In genomic region chr1:1371741-1372711, GRCh38 we compare ENCODE assay signal across 8 cellular contexts.
DNase-seq lines count a peak whose midpoint lies in the region; ATAC-seq and TF ChIP-seq lines count a peak whose summit lies in the region.

No MANE protein-coding gene starts in this region.

- no peaks in the 10 kb centered on the region for H3K36me3 Mint-ChIP-seq in memory B cell

- H3K4me3 ChIP-seq in NB4 (ENCODE audit: low read depth, low read length) = no peak overlapping the region

- H3K4me3 Mint-ChIP-seq in memory B cell = peak overlapping the region; percentile 27

- peak; percentile 23 to 40 (median 28) for DNase-seq in NCI-H1417 (lab: John Stamatoyannopoulos, UW)
- no peak for DNase-seq in NCI-H1417 treated with DMSO at 0.1 percent for 48 hours (lab: John Stamatoyannopoulos, UW)
- DNase-seq in NB4 (ENCODE audit: low read depth) = peak; percentile 74
- peak; percentile 67 for DNase-seq in activated CD4-positive, alpha-beta T cell treated with anti-CD3 and anti-CD28 coated beads for 1 hour
- DNase-seq in cerebellar cortex (ENCODE audit: low spot score) = peak; percentile 50
- DNase-seq in memory B cell (ENCODE audit: low spot score in 2 of 2) = peak; percentile 82 to 92
- DNase-seq in stimulated activated CD8-positive, alpha-beta memory T cell treated with anti-CD3 and anti-CD28 coated beads, Interleukin-4, amount 100 ng/mL, for 24 hours (ENCODE audit: low read depth) = peak; percentile 74
- DNase-seq in NCI-H774 (lab: John Stamatoyannopoulos, UW) = no peak

- TF ChIP-seq CTCF in NB4 (IDR thresholded peaks at IDR 0.05; ENCODE audit: low read depth, low read length) = peak; percentile 84

- H3K4me1 Mint-ChIP-seq in memory B cell = peaks cover 5% of the 10 kb centered on the region

- ATAC-seq in memory B cell (ENCODE audit: low read depth) = peak; percentile 25

- no peak for TF ChIP-seq POLR2A in NB4 (IDR thresholded peaks at IDR 0.05; ENCODE audit: extremely low read depth, insufficient read length)

- no peaks in the 10 kb centered on the region for H3K9me3 Mint-ChIP-seq in memory B cell

- no peak overlapping the region for H3K27ac Mint-ChIP-seq in memory B cell

- no peaks in the 10 kb centered on the region for H3K27me3 Mint-ChIP-seq in memory B cell

Comparison
In these comparisons a context has a peak if more than half of its experiments do, and no peak if none do; other contexts are left out.
1. DNase-seq: peak in NCI-H1417 (3 of 3), NB4 (single experiment), activated CD4-positive, alpha-beta T cell treated with anti-CD3 and anti-CD28 coated beads for 1 hour (single experiment), cerebellar cortex (single experiment), memory B cell (2 of 2) and stimulated activated CD8-positive, alpha-beta memory T cell treated with anti-CD3 and anti-CD28 coated beads, Interleukin-4, amount 100 ng/mL, for 24 hours (single experiment); none in NCI-H1417 treated with DMSO at 0.1 percent for 48 hours (single experiment) and NCI-H774 (single experiment).